In genomic region chr20:36193937-36194712, GRCh38 we compare ENCODE assay signal across 23 cellular contexts. TPM values are rescaled to one million over a fixed set of nuclear protein-coding genes. Genes with fewer than 3 reads are reported as not detected.
"Had no signal": no experiment of that assay in that cellular context is flagged by ENCODE, and none has a peak within 500 bp of the region (broad histone marks: within the 10 kb centered on the region; RNA-seq: fewer than 3 reads in every experiment).

No MANE protein-coding gene starts in this region.

- H3K9me3 Mint-ChIP-seq: immature natural killer cell; naive thymus-derived CD4-positive, alpha-beta T cell; natural killer cell treated with Interleukin-12 subunit alpha and Interleukin-12 subunit beta and Interleukin-15 and Interleukin-18, amount 100 ng/mL, for 72 hours; stimulated activated naive B cell treated with anti-CD40 and anti-IgM and Interleukin-4, amounts not matched to agents 10 μg/mL and 1 μg/mL and 100 μg/mL, for 72 hours; stimulated activated naive CD8-positive, alpha-beta T cell treated with anti-CD3 and anti-CD28 coated beads, Interleukin-15, Interleukin-2, amounts not matched to agents 100 ng/mL and 50 ng/mL, for 24 hours had no signal

- H3K4me1 Mint-ChIP-seq: immature natural killer cell; naive thymus-derived CD4-positive, alpha-beta T cell; stimulated activated naive B cell treated with anti-CD40 and anti-IgM and Interleukin-4, amounts not matched to agents 10 μg/mL and 1 μg/mL and 100 μg/mL, for 72 hours had no signal

- H3K9me3 ChIP-seq: left ventricle myocardium inferior, mucosa of descending colon, ovary, sigmoid colon, spleen, suprapubic skin, thoracic aorta, tibial artery, upper lobe of right lung had no signal

- H3K4me1 ChIP-seq: sigmoid colon, spleen, suprapubic skin, tibial artery, upper lobe of right lung had no signal

- H3K27me3 Mint-ChIP-seq: progenitor cell of endocrine pancreas; stimulated activated naive CD8-positive, alpha-beta T cell treated with anti-CD3 and anti-CD28 coated beads, Interleukin-15, Interleukin-2, amounts not matched to agents 100 ng/mL and 50 ng/mL, for 24 hours had no signal

- FAIRE-seq: islet of Langerhans, small intestine had no signal

- H3K36me3 Mint-ChIP-seq: immature natural killer cell; naive thymus-derived CD4-positive, alpha-beta T cell; natural killer cell treated with Interleukin-12 subunit alpha and Interleukin-12 subunit beta and Interleukin-15 and Interleukin-18, amount 100 ng/mL, for 72 hours; stimulated activated naive B cell treated with anti-CD40 and anti-IgM and Interleukin-4, amounts not matched to agents 10 μg/mL and 1 μg/mL and 100 μg/mL, for 72 hours had no signal

- H3K27ac Mint-ChIP-seq: immature natural killer cell; natural killer cell treated with Interleukin-12 subunit alpha and Interleukin-12 subunit beta and Interleukin-15 and Interleukin-18, amount 100 ng/mL, for 72 hours; progenitor cell of endocrine pancreas; stimulated activated naive B cell treated with anti-CD40 and anti-IgM and Interleukin-4, amounts not matched to agents 10 μg/mL and 1 μg/mL and 100 μg/mL, for 72 hours; stimulated activated naive CD8-positive, alpha-beta T cell treated with anti-CD3 and anti-CD28 coated beads, Interleukin-15, Interleukin-2, amounts not matched to agents 100 ng/mL and 50 ng/mL, for 24 hours had no signal

- H3K27ac ChIP-seq: left ventricle myocardium inferior, ovary, sigmoid colon, spleen, suprapubic skin, thoracic aorta, tibial artery, upper lobe of right lung had no signal

- ATAC-seq: mucosa of descending colon; naive thymus-derived CD4-positive, alpha-beta T cell; right cardiac atrium; stimulated activated naive B cell treated with anti-CD40 and anti-IgM and Interleukin-4, amounts not matched to agents 10 μg/mL and 1 μg/mL and 100 μg/mL, for 72 hours; upper lobe of right lung had no signal

- H3K4me3 Mint-ChIP-seq: immature natural killer cell; naive thymus-derived CD4-positive, alpha-beta T cell; natural killer cell treated with Interleukin-12 subunit alpha and Interleukin-12 subunit beta and Interleukin-15 and Interleukin-18, amount 100 ng/mL, for 72 hours; stimulated activated naive B cell treated with anti-CD40 and anti-IgM and Interleukin-4, amounts not matched to agents 10 μg/mL and 1 μg/mL and 100 μg/mL, for 72 hours; stimulated activated naive CD8-positive, alpha-beta T cell treated with anti-CD3 and anti-CD28 coated beads, Interleukin-15, Interleukin-2, amounts not matched to agents 100 ng/mL and 50 ng/mL, for 24 hours had no signal

- H3K27me3 ChIP-seq: ovary, sigmoid colon, spleen, suprapubic skin, tibial artery, upper lobe of right lung had no signal

- H3K4me3 ChIP-seq: left ventricle myocardium inferior, lung, mucosa of descending colon, ovary, sigmoid colon, spleen, suprapubic skin, thoracic aorta, tibial artery, upper lobe of right lung had no signal

- H3K36me3 ChIP-seq: ovary had no signal

- DNase-seq: hypothalamus; immature natural killer cell; left ventricle myocardium inferior; midbrain; mucosa of descending colon; naive thymus-derived CD4-positive, alpha-beta T cell; ovary; sigmoid colon; small intestine; spleen; stimulated activated CD4-positive, alpha-beta T cell treated with anti-CD3 and anti-CD28 coated beads, Interleukin-4, amount 100 ng/mL, for 24 hours; stimulated activated naive B cell treated with anti-CD40 and anti-IgM and Interleukin-4, amounts not matched to agents 10 μg/mL and 1 μg/mL and 100 μg/mL, for 72 hours; tibial artery; trophoblast cell; upper lobe of right lung had no signal

RNA-seq across cellular contexts. Expression of gene EPB41L1, which starts 39.6 kb away (rescaled TPM):
- polyA plus RNA-seq: immature natural killer cell had no signal
